Comparison of ENCODE assay signal across 1 cellular context in genomic region chr10:69214666-69215131, GRCh38.
TF ChIP-seq lines count a peak whose summit lies in the region.

No MANE protein-coding gene starts in this region.

TF ChIP-seq in K562, 482 proteins besides CTCF, POLR2A, EP300 and RAD21:
- TF ChIP-seq, protein P1, sequence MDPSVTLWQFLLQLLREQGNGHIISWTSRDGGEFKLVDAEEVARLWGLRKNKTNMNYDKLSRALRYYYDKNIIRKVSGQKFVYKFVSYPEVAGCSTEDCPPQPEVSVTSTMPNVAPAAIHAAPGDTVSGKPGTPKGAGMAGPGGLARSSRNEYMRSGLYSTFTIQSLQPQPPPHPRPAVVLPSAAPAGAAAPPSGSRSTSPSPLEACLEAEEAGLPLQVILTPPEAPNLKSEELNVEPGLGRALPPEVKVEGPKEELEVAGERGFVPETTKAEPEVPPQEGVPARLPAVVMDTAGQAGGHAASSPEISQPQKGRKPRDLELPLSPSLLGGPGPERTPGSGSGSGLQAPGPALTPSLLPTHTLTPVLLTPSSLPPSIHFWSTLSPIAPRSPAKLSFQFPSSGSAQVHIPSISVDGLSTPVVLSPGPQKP (CRISPR knock-in tag; IDR thresholded peaks at IDR 0.05) = no peak
- TF ChIP-seq ZNF445 (CRISPR knock-in tag; IDR thresholded peaks at IDR 0.05; ENCODE audit: low read depth) = no peak
- TF ChIP-seq POU5F1 (IDR thresholded peaks at IDR 0.05; ENCODE audit: borderline replicate concordance, low read depth, low read length, partially characterized antibody) = no peak
- TF ChIP-seq PTTG1 (tag; IDR thresholded peaks at IDR 0.05; ENCODE audit: low read depth) = no peak
- no peak for TF ChIP-seq SAFB (IDR thresholded peaks at IDR 0.05; ENCODE audit: borderline replicate concordance, low read depth, low read length)
- TF ChIP-seq PBX2 (CRISPR knock-in tag; IDR thresholded peaks at IDR 0.05; ENCODE audit: low read depth) = no peak
- no peak for TF ChIP-seq PBX2 (tag; conservative IDR thresholded peaks at IDR 0.05; ENCODE audit: low read depth)
- TF ChIP-seq TRIM24 (IDR thresholded peaks at IDR 0.05) = 0 out of 4 replicates have a peak, but pooled peaks of 1 of the 2 experiments have one; percentile 18
- TF ChIP-seq ATF1 (CRISPR knock-in tag; IDR thresholded peaks at IDR 0.05) = no peak
- TF ChIP-seq ATF1 (tag; IDR thresholded peaks at IDR 0.05) = no peak
- no peak for TF ChIP-seq KAT7 (CRISPR knock-in tag; IDR thresholded peaks at IDR 0.05; ENCODE audit: borderline replicate concordance)
- no peak for TF ChIP-seq HEY1 (CRISPR knock-in tag; IDR thresholded peaks at IDR 0.05; ENCODE audit: borderline replicate concordance)
- TF ChIP-seq, protein P2, sequence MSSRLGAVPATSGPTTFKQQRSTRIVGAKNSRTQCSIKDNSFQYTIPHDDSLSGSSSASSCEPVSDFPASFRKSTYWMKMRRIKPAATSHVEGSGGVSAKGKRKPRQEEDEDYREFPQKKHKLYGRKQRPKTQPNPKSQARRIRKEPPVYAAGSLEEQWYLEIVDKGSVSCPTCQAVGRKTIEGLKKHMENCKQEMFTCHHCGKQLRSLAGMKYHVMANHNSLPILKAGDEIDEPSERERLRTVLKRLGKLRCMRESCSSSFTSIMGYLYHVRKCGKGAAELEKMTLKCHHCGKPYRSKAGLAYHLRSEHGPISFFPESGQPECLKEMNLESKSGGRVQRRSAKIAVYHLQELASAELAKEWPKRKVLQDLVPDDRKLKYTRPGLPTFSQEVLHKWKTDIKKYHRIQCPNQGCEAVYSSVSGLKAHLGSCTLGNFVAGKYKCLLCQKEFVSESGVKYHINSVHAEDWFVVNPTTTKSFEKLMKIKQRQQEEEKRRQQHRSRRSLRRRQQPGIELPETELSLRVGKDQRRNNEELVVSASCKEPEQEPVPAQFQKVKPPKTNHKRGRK (tag; IDR thresholded peaks at IDR 0.05) = peak; percentile 79; the same call in 1 of the 2 replicates
- peak; percentile 85 for TF ChIP-seq MAFF (IDR thresholded peaks at IDR 0.05; ENCODE audit: low read length)
- no peak for TF ChIP-seq PHF21A (IDR thresholded peaks at IDR 0.05; ENCODE audit: borderline replicate concordance, low read depth)
- no peak for TF ChIP-seq RREB1 (CRISPR knock-in tag; IDR thresholded peaks at IDR 0.05)
- no peak for TF ChIP-seq POLR2B (IDR thresholded peaks at IDR 0.05; ENCODE audit: low read depth, partially characterized antibody)
- 0 out of 4 replicates have a peak, but pooled peaks of 1 of the 2 experiments have one; percentile 1 for TF ChIP-seq MAZ (CRISPR knock-in tag; conservative IDR thresholded peaks at IDR 0.05 in 1 of 2, IDR thresholded peaks at IDR 0.05 in 1 of 2)
- TF ChIP-seq ZNF3 (CRISPR knock-in tag; IDR thresholded peaks at IDR 0.05) = no peak
- TF ChIP-seq GTF2B (IDR thresholded peaks at IDR 0.05; ENCODE audit: extremely low read depth, insufficient read length) = no peak
- TF ChIP-seq GABPB1 (CRISPR knock-in tag; IDR thresholded peaks at IDR 0.05) = no peak
- TF ChIP-seq POLR2G (IDR thresholded peaks at IDR 0.05; ENCODE audit: low read depth, low read length) = no peak
- TF ChIP-seq C11orf30 (IDR thresholded peaks at IDR 0.05; ENCODE audit: low read depth) = peak; percentile 94
- peak; percentile 96 for TF ChIP-seq ZNF316 (IDR thresholded peaks at IDR 0.05)
- peak; percentile 59 for TF ChIP-seq CEBPG (CRISPR knock-in tag; IDR thresholded peaks at IDR 0.05)
- no peak; a peak in 1 of 4 replicates for TF ChIP-seq CEBPG (tag; conservative IDR thresholded peaks at IDR 0.05 in 1 of 2, IDR thresholded peaks at IDR 0.05 in 1 of 2)
- no peak for TF ChIP-seq ZNF830 (CRISPR knock-in tag; IDR thresholded peaks at IDR 0.05)
- TF ChIP-seq ZNF133 (CRISPR knock-in tag; IDR thresholded peaks at IDR 0.05) = no peak
- TF ChIP-seq MAFG (tag; conservative IDR thresholded peaks at IDR 0.05) = peak; percentile 87
- TF ChIP-seq ZNF551 (CRISPR knock-in tag; IDR thresholded peaks at IDR 0.05) = no peak
- TF ChIP-seq ZFX (CRISPR knock-in tag; IDR thresholded peaks at IDR 0.05) = no peak
- no peak for TF ChIP-seq FOXP1 (CRISPR knock-in tag; IDR thresholded peaks at IDR 0.05)
- TF ChIP-seq MAFK (IDR thresholded peaks at IDR 0.05; ENCODE audit: low read length) = peak; percentile 90
- TF ChIP-seq NFIC (IDR thresholded peaks at IDR 0.05) = no peak
- TF ChIP-seq ZNF217 (CRISPR knock-in tag; IDR thresholded peaks at IDR 0.05) = no peak
- TF ChIP-seq ZNF384 (IDR thresholded peaks at IDR 0.05; ENCODE audit: low read depth, low read length) = no peak
- no peak for TF ChIP-seq POLR3G (IDR thresholded peaks at IDR 0.05; ENCODE audit: extremely low read depth, insufficient read length, insufficient replicate concordance)
- TF ChIP-seq ZNF274 (IDR thresholded peaks at IDR 0.05; ENCODE audit: borderline replicate concordance, low read depth, low read length) = no peak
- TF ChIP-seq PML (IDR thresholded peaks at IDR 0.05; ENCODE audit: low read length) = no peak
- no peak for TF ChIP-seq ETS2 (tag; IDR thresholded peaks at IDR 0.05; ENCODE audit: borderline replicate concordance, poor library complexity, severe bottlenecking)
- TF ChIP-seq MEF2A (IDR thresholded peaks at IDR 0.05; ENCODE audit: control insufficient read depth, low read depth, low read length) = no peak
- no peak for TF ChIP-seq ZNF707 (CRISPR knock-in tag; conservative IDR thresholded peaks at IDR 0.05)
- TF ChIP-seq MBD1 (CRISPR knock-in tag; IDR thresholded peaks at IDR 0.05) = 0 out of 2 replicates have a peak, but pooled peaks have one; percentile 31
- no peak for TF ChIP-seq CCNT2 (IDR thresholded peaks at IDR 0.05; ENCODE audit: borderline replicate concordance, extremely low read depth, insufficient read length, low read depth, low read length)
